8 cellular contexts compared by ENCODE assay signal in the genomic region with DNA sequence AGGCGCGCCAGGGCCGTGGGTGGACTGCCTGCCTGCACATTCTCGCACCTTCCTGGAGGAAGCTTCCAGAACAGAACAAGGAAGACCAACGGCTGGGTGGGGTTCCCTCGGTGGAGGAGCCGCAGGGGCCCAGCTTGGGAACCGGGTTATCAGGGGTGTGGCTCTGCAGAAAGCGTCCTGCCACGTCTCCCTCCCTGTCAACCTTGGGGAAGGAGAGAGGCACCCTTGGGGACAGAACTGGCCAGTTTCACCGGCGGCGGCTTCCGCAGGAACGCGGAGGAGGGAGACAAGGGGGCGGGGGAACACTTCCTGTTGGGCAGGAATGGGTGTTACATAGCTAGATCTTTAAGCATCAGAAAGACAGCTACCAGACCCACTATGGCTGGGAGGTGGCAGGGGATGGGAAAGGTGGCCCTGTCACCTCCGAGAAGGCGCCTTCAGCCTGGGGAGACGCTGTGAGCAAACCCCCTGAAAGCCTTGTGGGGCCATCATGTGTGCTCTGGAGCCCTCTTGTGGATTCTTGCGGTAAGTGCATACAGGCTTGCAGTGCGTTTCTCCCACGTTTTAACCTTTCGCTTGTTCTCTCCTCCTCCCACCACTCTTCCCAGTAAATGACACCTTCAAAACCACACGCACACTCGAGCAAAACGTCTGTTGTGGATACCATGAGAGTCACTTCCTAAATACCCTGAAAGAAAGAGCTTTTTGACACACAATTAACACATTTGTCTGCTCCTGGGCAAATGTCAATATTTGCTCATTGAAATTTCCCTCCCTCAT. TPM values are rescaled to one million over a fixed set of nuclear protein-coding genes. Genes with fewer than 3 reads are reported as not detected.
DNase-seq lines count a peak whose midpoint lies in the region; ATAC-seq and TF ChIP-seq lines count a peak whose summit lies in the region.

No MANE protein-coding gene starts in this region.

- H3K9me3 Mint-ChIP-seq in activated T-cell treated with anti-CD3 and anti-CD28 coated beads, Interleukin-2, amount 50 U/mL, for 24 hours = no peaks in the 10 kb centered on the region

- peak overlapping the region; percentile 33 to 68 (median 46) for H3K4me3 ChIP-seq in esophagus squamous epithelium

- H3K36me3 ChIP-seq in esophagus squamous epithelium = no peaks in the 10 kb centered on the region

- TF ChIP-seq POLR2A in esophagus squamous epithelium (IDR thresholded peaks at IDR 0.05) = no peak

- peak; percentile 96 to 98 (median 97) for TF ChIP-seq CTCF in esophagus squamous epithelium (IDR thresholded peaks at IDR 0.05)

- H3K27ac Mint-ChIP-seq in activated T-cell treated with anti-CD3 and anti-CD28 coated beads, Interleukin-2, amount 50 U/mL, for 24 hours = peak overlapping the region; percentile 86

- 1% methylated on average over 10 to 12 of the region's 27 CpGs for WGBS in esophagus squamous epithelium, 2 donors

- peak overlapping the region; percentile 29 to 74 (median 47) for H3K27ac ChIP-seq in esophagus squamous epithelium

- H3K27me3 Mint-ChIP-seq in activated T-cell treated with anti-CD3 and anti-CD28 coated beads, Interleukin-2, amount 50 U/mL, for 24 hours = peaks cover 3% of the 10 kb centered on the region

- ATAC-seq in GM18502 (IDR thresholded peaks at IDR 0.05; ENCODE audit: poor library complexity, unreplicated experiment) (peak; percentile 60), GM18861 (IDR thresholded peaks at IDR 0.05; ENCODE audit: unreplicated experiment) (no peak)

- intact Hi-C loops in esophagus squamous epithelium (cut with DNase I) = loop anchor here (5.0 kb wide), 2 partner anchors 106 to 201 kb away; no protein-coding TSS in a partner anchor

- peaks cover 33% of the 10 kb centered on the region for H3K4me1 Mint-ChIP-seq in activated T-cell treated with anti-CD3 and anti-CD28 coated beads, Interleukin-2, amount 50 U/mL, for 24 hours (ENCODE audit: low read depth)

- peaks cover 0 to 18% (median 0%) of the 10 kb centered on the region in 4 donors for H3K27me3 ChIP-seq in esophagus squamous epithelium

- H3K4me3 Mint-ChIP-seq in activated T-cell treated with anti-CD3 and anti-CD28 coated beads, Interleukin-2, amount 50 U/mL, for 24 hours = peak overlapping the region; percentile 57

- DNase-seq in HuH-7.5 (ENCODE audit: low spot score) = peak; percentile 64
- DNase-seq in OCI-M1 (lab: John Stamatoyannopoulos, UW) = peak; percentile 89
- peak; percentile 83 for DNase-seq in activated T-cell treated with anti-CD3 and anti-CD28 coated beads, Interleukin-2, amount 50 U/mL, for 24 hours
- DNase-seq in esophagus squamous epithelium (lab: John Stamatoyannopoulos, UW) = no peak
- DNase-seq in myocyte (ENCODE audit: low read depth) = peak; percentile 80
- DNase-seq in stimulated activated CD8-positive, alpha-beta memory T cell treated with anti-CD3 and anti-CD28 coated beads, Interleukin-7, amount 100 ng/mL, for 1 hour (ENCODE audit: low read depth in 2 of 2) = peak; percentile 38 to 39

- H3K4me1 ChIP-seq in esophagus squamous epithelium = peaks cover 13 to 44% (median 21%) of the 10 kb centered on the region in 3 donors

- H3K9me3 ChIP-seq in esophagus squamous epithelium = no peaks in the 10 kb centered on the region

- H3K36me3 Mint-ChIP-seq in activated T-cell treated with anti-CD3 and anti-CD28 coated beads, Interleukin-2, amount 50 U/mL, for 24 hours (ENCODE audit: low read depth) = no peaks in the 10 kb centered on the region

RNA-seq across cellular contexts. Expression of a gene that starts 3.8 kb away (rescaled TPM):
- total RNA-seq in esophagus squamous epithelium (10 to 100 TPM in 3 of 4 donors, 1 to 10 TPM in 1; 7.4 to 40.6 (median 18.3) TPM), myocyte (16.7 and 18.7 TPM in 2 replicates)
- 15.6 TPM for polyA plus RNA-seq in myocyte (2012)

RNA-seq across cellular contexts. Expression of a gene that starts 48.1 kb away (rescaled TPM):
- total RNA-seq in esophagus squamous epithelium = 10 to 100 TPM; 29.5 to 42.3 (median 34.0) TPM
- 30.5 and 32.3 TPM in 2 replicates for total RNA-seq in myocyte
- 9.9 TPM for polyA plus RNA-seq in myocyte (2012)
